ENCODE assay signal across 24 cellular contexts in genomic region chr18:9283789-9284188, GRCh38.
"Had no signal": no experiment of that assay in that cellular context is flagged by ENCODE, and none has a peak within 500 bp of the region (broad histone marks: within the 10 kb centered on the region; RNA-seq: fewer than 3 reads in every experiment).

No MANE protein-coding gene starts in this region.

- H3K4me1 ChIP-seq: left ventricle myocardium inferior, right atrium auricular region, right lobe of liver, stomach, testis, thyroid gland, transverse colon, upper lobe of left lung, vagina had no signal

- H3K36me3 ChIP-seq: ovary had no signal

- H3K27ac Mint-ChIP-seq: naive B cell; natural killer cell; progenitor cell of endocrine pancreas; stimulated activated naive B cell treated with anti-CD40 and anti-IgM and Interleukin-4, amounts not matched to agents 10 μg/mL and 1 μg/mL and 100 μg/mL, for 72 hours had no signal

- H3K4me1 Mint-ChIP-seq: naive B cell, natural killer cell had no signal

- H3K9me3 ChIP-seq: left ventricle myocardium inferior, ovary, right atrium auricular region, right lobe of liver, stomach, testis, thyroid gland, transverse colon, upper lobe of left lung, vagina had no signal

- ATAC-seq: natural killer cell; right lobe of liver; stimulated activated naive B cell treated with anti-CD40 and anti-IgM and Interleukin-4, amounts not matched to agents 10 μg/mL and 1 μg/mL and 100 μg/mL, for 72 hours; stimulated activated naive CD8-positive, alpha-beta T cell treated with anti-CD3 and anti-CD28 coated beads, Interleukin-15, Interleukin-2, amounts not matched to agents 100 U/mL and 50 U/mL, for 24 hours had no signal

- H3K27ac ChIP-seq: left ventricle myocardium inferior, ovary, right atrium auricular region, right lobe of liver, stomach, testis, thyroid gland, transverse colon, upper lobe of left lung, vagina had no signal

- H3K4me3 ChIP-seq: left ventricle myocardium inferior, lung, ovary, right atrium auricular region, right lobe of liver, smooth muscle cell, stomach, testis, thyroid gland, transverse colon, upper lobe of left lung, vagina had no signal

- DNase-seq: islet precursor cell; left ventricle myocardium inferior; mesendoderm; naive B cell; natural killer cell; ovary; right lobe of liver; stimulated activated CD4-positive, alpha-beta T cell treated with anti-CD3 and anti-CD28 coated beads, Interleukin-1b, Interleukin-23, amount 100 ng/mL, for 48 hours; stimulated activated CD4-positive, alpha-beta T cell treated with anti-CD3 and anti-CD28 coated beads, Interleukin-2, amount 100 ng/mL, for 48 hours; stimulated activated CD4-positive, alpha-beta T cell treated with anti-CD3 and anti-CD28 coated beads, Interleukin-4, amount 100 ng/mL, for 4 hours; stimulated activated CD8-positive, alpha-beta memory T cell treated with anti-CD3 and anti-CD28 coated beads, Interleukin-4, amount 100 ng/mL, for 48 hours; stimulated activated naive B cell treated with anti-CD40 and anti-IgM and Interleukin-4, amounts not matched to agents 10 μg/mL and 1 μg/mL and 100 μg/mL, for 72 hours; stimulated activated naive CD8-positive, alpha-beta T cell treated with anti-CD3 and anti-CD28 coated beads, Interleukin-15, Interleukin-2, amounts not matched to agents 100 U/mL and 50 U/mL, for 24 hours; stomach; testis; thyroid gland; transverse colon; upper lobe of left lung had no signal

- H3K27me3 Mint-ChIP-seq: naive B cell; progenitor cell of endocrine pancreas; stimulated activated naive B cell treated with anti-CD40 and anti-IgM and Interleukin-4, amounts not matched to agents 10 μg/mL and 1 μg/mL and 100 μg/mL, for 72 hours had no signal

- H3K27me3 ChIP-seq: ovary, right atrium auricular region, right lobe of liver, stomach, testis, thyroid gland, transverse colon, upper lobe of left lung, vagina had no signal

- H3K9me3 Mint-ChIP-seq: natural killer cell; stimulated activated naive B cell treated with anti-CD40 and anti-IgM and Interleukin-4, amounts not matched to agents 10 μg/mL and 1 μg/mL and 100 μg/mL, for 72 hours had no signal

- H3K4me3 Mint-ChIP-seq: mesothelial cell of epicardium; naive B cell; natural killer cell; stimulated activated naive B cell treated with anti-CD40 and anti-IgM and Interleukin-4, amounts not matched to agents 10 μg/mL and 1 μg/mL and 100 μg/mL, for 72 hours had no signal
